8 cellular contexts compared by ENCODE assay signal in the genomic region with DNA sequence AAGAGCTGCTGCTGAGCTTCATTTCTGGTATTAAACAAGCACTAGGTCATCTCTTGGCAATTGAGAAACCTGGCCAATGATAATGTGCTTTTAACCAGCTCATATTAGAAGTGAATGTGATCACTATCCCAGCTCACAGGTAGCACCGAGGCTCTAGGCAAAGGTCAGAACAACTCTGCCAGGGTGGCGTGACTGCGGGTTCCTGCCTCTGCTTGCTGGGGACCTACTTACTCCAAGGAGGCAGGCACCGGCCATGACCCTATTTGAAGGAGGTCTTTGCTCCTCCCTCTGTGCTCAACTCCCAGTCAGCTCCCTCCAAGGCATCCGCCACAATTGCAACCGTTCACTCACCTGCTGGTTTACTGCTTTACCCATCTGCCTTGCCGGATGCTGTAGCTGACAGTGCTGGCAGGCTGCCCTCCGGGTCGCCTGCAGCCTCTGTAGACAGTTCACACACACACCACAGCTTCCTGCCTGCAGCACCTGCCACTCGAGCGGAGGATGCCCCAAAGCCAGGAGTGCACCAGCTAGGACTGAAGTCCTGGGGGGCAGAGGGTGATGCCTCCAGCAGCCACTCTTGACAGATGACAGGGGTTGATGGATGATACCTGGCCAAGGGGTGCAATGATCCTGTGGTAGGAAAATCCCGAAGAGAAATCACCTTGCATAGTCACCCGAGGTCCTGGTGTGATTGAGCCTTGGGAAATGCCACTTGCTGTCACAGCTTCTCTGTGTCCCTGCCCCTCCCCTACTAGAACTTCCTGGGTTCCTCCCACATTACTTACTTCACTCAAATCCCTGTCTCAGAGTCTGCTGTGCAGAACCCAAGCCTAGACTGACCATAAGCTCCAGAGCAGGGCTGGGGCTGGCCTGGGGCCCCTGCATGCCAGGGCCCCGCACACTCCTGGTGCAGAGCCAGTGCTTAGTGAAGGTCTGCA.
DNase-seq lines count a peak whose midpoint lies in the region; ATAC-seq lines count a peak whose summit lies in the region.
"Had no signal": no experiment of that assay in that cellular context is flagged by ENCODE, and none has a peak within 500 bp of the region (broad histone marks: within the 10 kb centered on the region; RNA-seq: fewer than 3 reads in every experiment).

No MANE protein-coding gene starts in this region.

- peak; percentile 53 for ATAC-seq in GM21528 (IDR thresholded peaks at IDR 0.05; ENCODE audit: low FRiP score, unreplicated experiment)
- ATAC-seq in HG02870 (IDR thresholded peaks at IDR 0.05; ENCODE audit: unreplicated experiment), result no peak
- ATAC-seq: K562 had no signal

- DNase-seq in NCI-H2081 (lab: John Stamatoyannopoulos, UW) (peak; percentile 80 to 95), SKM-1 treated with dmso at 0.1 percent for 144 hours (lab: John Stamatoyannopoulos, UW; ENCODE audit: unreplicated experiment) (no peak), SIG-M5 treated with dmso at 0.1 percent for 504 hours (lab: John Stamatoyannopoulos, UW; ENCODE audit: unreplicated experiment) (no peak)
- DNase-seq in activated CD8-positive, alpha-beta memory T cell treated with anti-CD3 and anti-CD28 coated beads, Interleukin-2, amount 50 U/mL, for 4 hours, result peak; percentile 57
- peak in 2 of 3 donors; percentile 27 to 37 for DNase-seq in stimulated activated CD4-positive, alpha-beta T cell treated with anti-CD3 and anti-CD28 coated beads, Interleukin-12 subunit alpha, Interleukin-12 subunit beta, amount 100 ng/mL, for 48 hours (ENCODE audit: low read depth in 2 of 3, low spot score in 1 of 3)

Comparison
In these comparisons a context has a peak if more than half of its experiments do, and no peak if none do; other contexts are left out.
1. DNase-seq: peak in NCI-H2081 (2 of 2), activated CD8-positive, alpha-beta memory T cell treated with anti-CD3 and anti-CD28 coated beads, Interleukin-2, amount 50 U/mL, for 4 hours (single experiment) and stimulated activated CD4-positive, alpha-beta T cell treated with anti-CD3 and anti-CD28 coated beads, Interleukin-12 subunit alpha, Interleukin-12 subunit beta, amount 100 ng/mL, for 48 hours (2 of 3); none in SKM-1 treated with dmso at 0.1 percent for 144 hours (single experiment) and SIG-M5 treated with dmso at 0.1 percent for 504 hours (single experiment).